Comparison of ENCODE assay signal across 6 cellular contexts in the genomic region with DNA sequence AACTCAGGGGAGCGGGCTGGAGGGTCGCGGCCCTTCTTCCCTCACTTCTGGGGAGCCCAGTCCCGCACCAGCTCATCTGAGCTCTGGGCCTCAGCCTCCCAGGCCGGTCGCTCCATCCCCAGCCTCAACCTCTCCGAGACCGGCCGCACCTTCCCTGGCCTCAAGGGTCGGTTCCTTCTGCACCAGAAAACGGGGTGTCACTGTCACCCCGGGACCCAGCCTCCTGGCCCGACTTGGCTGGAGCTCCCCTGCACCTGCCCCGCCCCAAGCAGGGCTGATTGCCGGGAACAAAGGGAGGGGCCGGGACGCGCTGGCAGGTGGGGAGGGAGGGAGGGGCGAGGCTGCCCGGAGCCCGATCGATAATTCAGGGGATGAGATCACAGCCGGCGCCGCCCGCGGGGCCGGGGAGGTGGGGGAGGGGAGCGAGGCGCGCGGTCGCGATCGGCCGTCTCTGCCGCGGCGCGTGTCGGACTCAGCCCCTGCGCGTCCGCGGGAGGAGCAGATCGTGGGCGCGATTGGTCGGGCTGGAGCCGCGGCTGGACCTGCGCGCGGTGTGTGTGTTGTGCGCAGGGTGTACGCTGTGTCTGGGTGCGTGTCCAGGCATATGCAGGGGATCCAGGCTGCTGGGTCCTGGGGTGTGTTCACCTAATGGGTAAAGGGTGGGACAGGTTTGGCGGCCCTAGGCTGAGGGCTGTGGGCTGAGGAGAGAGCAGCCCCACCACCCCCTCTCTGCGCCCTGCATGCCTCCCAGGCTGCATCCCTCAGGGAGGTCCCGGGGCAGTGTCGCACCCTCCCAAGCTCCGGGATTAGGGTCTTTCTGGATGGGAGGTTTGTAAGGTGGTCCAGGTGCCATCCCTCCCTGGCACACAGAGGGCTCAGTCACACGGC. TPM values are rescaled to one million over a fixed set of nuclear protein-coding genes. Genes with fewer than 3 reads are reported as not detected.
DNase-seq lines count a peak whose midpoint lies in the region; ATAC-seq lines count a peak whose summit lies in the region.

No MANE protein-coding gene starts in this region.

- peaks cover 0 to 23% (median 9%) of the 10 kb centered on the region in 5 donors for H3K27me3 Mint-ChIP-seq in naive thymus-derived CD8-positive, alpha-beta T cell

- peak overlapping the region; percentile 58 to 82 (median 73) for H3K4me3 Mint-ChIP-seq in naive thymus-derived CD8-positive, alpha-beta T cell

- H3K36me3 Mint-ChIP-seq in naive thymus-derived CD8-positive, alpha-beta T cell: peaks cover 0 to 2% (median 0%) of the 10 kb centered on the region in 3 donors

- peaks cover 2 to 17% (median 7%) of the 10 kb centered on the region in 4 donors for H3K4me1 Mint-ChIP-seq in naive thymus-derived CD8-positive, alpha-beta T cell

- H3K27ac Mint-ChIP-seq in naive thymus-derived CD8-positive, alpha-beta T cell: peak overlapping the region in 1 of 10 donors; percentile 29

- peaks cover 0 to 4% (median 0%) of the 10 kb centered on the region in 9 donors for H3K9me3 Mint-ChIP-seq in naive thymus-derived CD8-positive, alpha-beta T cell

- DNase-seq in NCI-H146 (lab: John Stamatoyannopoulos, UW) (peak; percentile 83), anterior cingulate cortex (lab: John Stamatoyannopoulos, UW) (peak in 46 of 58 donors; percentile 7 to 72 (median 42)), NCI-H1694 treated with DMSO at 0.1 percent for 48 hours (lab: John Stamatoyannopoulos, UW) (no peak), EL (no peak), activated gamma-delta T cell treated with Interleukin-2 at 50 U/mL for 16 hours (no peak)
- DNase-seq in naive thymus-derived CD8-positive, alpha-beta T cell: no peak

- ATAC-seq in naive thymus-derived CD8-positive, alpha-beta T cell: peak; percentile 23 to 26

- POLR2A ChIA-PET in naive thymus-derived CD8-positive, alpha-beta T cell (lab: Charles Lee): interaction anchor here (1.3 kb wide), 1 partner anchor 27 kb away, joined by 3 read pairs; no protein-coding TSS in a partner anchor

RNA-seq across cellular contexts. Expression of a gene that starts 1.1 kb away (rescaled TPM):
- 1 to 10 TPM; 3.6 to 4.0 TPM for total RNA-seq in naive thymus-derived CD8-positive, alpha-beta T cell
- polyA plus RNA-seq in naive thymus-derived CD8-positive, alpha-beta T cell: 1 to 10 TPM in 1 of 3 donors, under 1 TPM in 2; 0.30 to 1.8 (median 0.41) TPM

RNA-seq across cellular contexts. Expression of a gene that starts 34.4 kb away (rescaled TPM):
- 1 to 10 TPM; 1.1 to 1.2 TPM for total RNA-seq in naive thymus-derived CD8-positive, alpha-beta T cell
- under 1 TPM; 0.17 to 0.33 (median 0.17) TPM for polyA plus RNA-seq in naive thymus-derived CD8-positive, alpha-beta T cell

RNA-seq across cellular contexts. Expression of a gene that starts 45.4 kb away (rescaled TPM):
- total RNA-seq in naive thymus-derived CD8-positive, alpha-beta T cell: 10 to 100 TPM; 31.5 to 33.0 TPM
- polyA plus RNA-seq in naive thymus-derived CD8-positive, alpha-beta T cell: 10 to 100 TPM; 31.6 to 43.3 (median 42.3) TPM

RNA-seq across cellular contexts. Expression of a gene that starts 53.0 kb away (rescaled TPM):
- total RNA-seq in naive thymus-derived CD8-positive, alpha-beta T cell: not detected
- polyA plus RNA-seq in naive thymus-derived CD8-positive, alpha-beta T cell: not detected

Comparison
In these comparisons a context has a peak if more than half of its experiments do, and no peak if none do; other contexts are left out.
1. DNase-seq: peak in NCI-H146 (single experiment) and anterior cingulate cortex (46 of 58); none in naive thymus-derived CD8-positive, alpha-beta T cell (0 of 10), NCI-H1694 treated with DMSO at 0.1 percent for 48 hours (single experiment), EL (single experiment) and activated gamma-delta T cell treated with Interleukin-2 at 50 U/mL for 16 hours (single experiment).